ENCODE assay signal across 1 cellular context in genomic region chr2:203870942-203871341, GRCh38.
TF ChIP-seq lines count a peak whose summit lies in the region.

No MANE protein-coding gene starts in this region.

TF ChIP-seq in WTC11, 78 proteins besides CTCF, POLR2A, EP300 and RAD21 (continued from another document):
- TF ChIP-seq ARID4B (CRISPR knock-in tag; IDR thresholded peaks at IDR 0.05; ENCODE audit: borderline replicate concordance) (no peak), NR2C2 (CRISPR knock-in tag; IDR thresholded peaks at IDR 0.05) (no peak), ATF2 (CRISPR knock-in tag; IDR thresholded peaks at IDR 0.05; ENCODE audit: borderline replicate concordance, low read depth) (no peak), ATF3 (CRISPR knock-in tag; conservative IDR thresholded peaks at IDR 0.05) (no peak), MAX (CRISPR knock-in tag; IDR thresholded peaks at IDR 0.05) (no peak), ZNF416 (CRISPR knock-in tag; IDR thresholded peaks at IDR 0.05) (no peak), FOXP1 (CRISPR knock-in tag; IDR thresholded peaks at IDR 0.05; ENCODE audit: borderline replicate concordance) (no peak), AR (CRISPR knock-in tag; IDR thresholded peaks at IDR 0.05) (no peak), CBFB (CRISPR knock-in tag; IDR thresholded peaks at IDR 0.05; ENCODE audit: low read depth) (no peak), NFE2L1 (CRISPR knock-in tag; IDR thresholded peaks at IDR 0.05) (no peak), ZNF219 (CRISPR knock-in tag; IDR thresholded peaks at IDR 0.05; ENCODE audit: borderline replicate concordance) (no peak), FOXK1 (CRISPR knock-in tag; IDR thresholded peaks at IDR 0.05) (no peak), ZNF423 (CRISPR knock-in tag; IDR thresholded peaks at IDR 0.05) (no peak), SMAD3 (CRISPR knock-in tag; IDR thresholded peaks at IDR 0.05; ENCODE audit: borderline replicate concordance) (no peak)
- TF ChIP-seq, protein P1, sequence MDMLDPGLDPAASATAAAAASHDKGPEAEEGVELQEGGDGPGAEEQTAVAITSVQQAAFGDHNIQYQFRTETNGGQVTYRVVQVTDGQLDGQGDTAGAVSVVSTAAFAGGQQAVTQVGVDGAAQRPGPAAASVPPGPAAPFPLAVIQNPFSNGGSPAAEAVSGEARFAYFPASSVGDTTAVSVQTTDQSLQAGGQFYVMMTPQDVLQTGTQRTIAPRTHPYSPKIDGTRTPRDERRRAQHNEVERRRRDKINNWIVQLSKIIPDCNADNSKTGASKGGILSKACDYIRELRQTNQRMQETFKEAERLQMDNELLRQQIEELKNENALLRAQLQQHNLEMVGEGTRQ (CRISPR knock-in tag; IDR thresholded peaks at IDR 0.05) = no peak
- TF ChIP-seq, protein P2, sequence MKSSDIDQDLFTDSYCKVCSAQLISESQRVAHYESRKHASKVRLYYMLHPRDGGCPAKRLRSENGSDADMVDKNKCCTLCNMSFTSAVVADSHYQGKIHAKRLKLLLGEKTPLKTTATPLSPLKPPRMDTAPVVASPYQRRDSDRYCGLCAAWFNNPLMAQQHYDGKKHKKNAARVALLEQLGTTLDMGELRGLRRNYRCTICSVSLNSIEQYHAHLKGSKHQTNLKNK (CRISPR knock-in tag; IDR thresholded peaks at IDR 0.05) = no peak
TF ChIP-seq in WTC11: peak in this region for 0.
